In the genomic region with DNA sequence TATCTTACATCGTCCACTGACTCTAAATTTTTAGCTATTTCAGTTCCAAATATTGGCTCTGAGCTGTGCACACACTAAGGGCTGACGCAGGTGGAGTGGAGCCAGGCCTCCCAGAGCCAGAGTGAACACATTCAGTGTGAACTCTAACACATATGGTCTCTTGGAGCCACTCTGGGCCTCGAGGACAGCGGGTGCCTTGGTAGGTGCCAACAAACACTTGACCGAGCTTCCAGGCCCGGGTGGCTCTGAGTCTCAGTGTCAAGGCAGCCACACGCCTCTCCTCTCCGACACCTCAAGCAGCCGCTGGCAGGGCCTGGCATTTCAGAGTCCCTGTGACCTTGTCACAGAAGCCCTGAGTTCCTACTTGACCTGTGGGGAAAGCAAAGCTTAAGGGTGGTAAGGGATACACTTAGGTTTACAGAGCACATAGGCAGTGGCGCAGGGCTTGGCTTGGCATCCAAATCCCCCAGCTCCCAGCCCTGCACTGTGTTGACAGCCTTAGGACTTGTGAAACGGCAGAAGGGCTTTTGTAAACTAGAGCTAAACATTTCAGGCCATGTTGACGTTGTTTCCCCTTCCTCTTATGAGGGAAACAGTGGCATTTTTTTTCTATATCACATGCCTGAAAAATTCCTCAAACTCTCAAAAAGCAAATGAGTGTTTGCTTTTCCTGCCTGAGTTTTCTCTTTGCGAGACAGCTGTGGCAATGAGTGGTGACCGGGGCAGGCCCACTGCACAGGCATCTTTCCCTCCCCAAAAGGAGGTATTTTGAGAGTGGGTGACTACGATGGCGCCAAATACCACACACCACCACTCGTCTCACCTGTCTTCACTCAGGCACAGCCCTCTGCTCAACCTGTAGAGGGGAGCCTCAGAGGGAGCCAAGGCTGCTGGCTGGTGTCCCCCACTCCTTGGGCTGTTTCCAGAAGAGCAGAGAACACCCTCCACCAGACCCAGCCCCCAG, we compare ENCODE assay signal across 10 cellular contexts.
A peak's percentile ranks its signal among the peaks of the same experiment; 100 is the strongest.
DNase-seq lines count a peak whose midpoint lies in the region; TF ChIP-seq lines count a peak whose summit lies in the region.
"Had no signal": no experiment of that assay in that cellular context is flagged by ENCODE, and none has a peak within 500 bp of the region (broad histone marks: within the 10 kb centered on the region; RNA-seq: fewer than 3 reads in every experiment).

No MANE protein-coding gene starts in this region.

- no peak overlapping the region for H3K4ac ChIP-seq in mesenchymal stem cell (ENCODE audit: low read depth in 1 of 2, low read length in 2 of 2)

- no peaks in the 10 kb centered on the region for H3K79me1 ChIP-seq in mesenchymal stem cell (replicated peaks; ENCODE audit: low read length, poor library complexity, severe bottlenecking)

- no peak overlapping the region for H3K27ac Mint-ChIP-seq in activated CD4-positive, alpha-beta memory T cell treated with anti-CD3 and anti-CD28 coated beads, Interleukin-2, amount 10 ng/mL, durations not matched to agents 7 days and 5 days

- H4K20me1 ChIP-seq in Karpas-422 (ENCODE audit: insufficient read depth, low read depth, low read length), result no peaks in the 10 kb centered on the region

- peaks cover 19% of the 10 kb centered on the region for H3K79me2 ChIP-seq in Karpas-422 (ENCODE audit: low read length)

- H3K14ac ChIP-seq in mesenchymal stem cell (ENCODE audit: low read length in 2 of 2), result no peak overlapping the region

- H3K4me3 ChIP-seq in Karpas-422 (ENCODE audit: low read length) (no peak overlapping the region), mesenchymal stem cell (ENCODE audit: insufficient read depth in 1 of 2, low read depth in 1 of 2, low read length in 2 of 2) (no peak overlapping the region), suprapubic skin (no peak overlapping the region), SJCRH30 (no peak overlapping the region)

- CTCF ChIA-PET in activated CD4-positive, alpha-beta memory T cell treated with anti-CD3 and anti-CD28 coated beads, Interleukin-2, amount 10 ng/mL, durations not matched to agents 7 days and 5 days (lab: Charles Lee), result interaction anchor here (1.0 kb wide), 1 partner anchor 40 kb away, joined by 3 read pairs; no protein-coding TSS in a partner anchor

- no peak overlapping the region for H3K18ac ChIP-seq in mesenchymal stem cell (ENCODE audit: low read depth in 1 of 2, low read length in 2 of 2)

- no peaks in the 10 kb centered on the region for H3K27me3 Mint-ChIP-seq in activated CD4-positive, alpha-beta memory T cell treated with anti-CD3 and anti-CD28 coated beads, Interleukin-2, amount 10 ng/mL, durations not matched to agents 7 days and 5 days

- H2BK5ac ChIP-seq in mesenchymal stem cell (ENCODE audit: low read depth, low read length, poor library complexity, severe bottlenecking), result no peak overlapping the region

- TF ChIP-seq POLR2A in suprapubic skin (IDR thresholded peaks at IDR 0.05), result no peak

- H3K4me3 Mint-ChIP-seq in activated CD4-positive, alpha-beta memory T cell treated with anti-CD3 and anti-CD28 coated beads, Interleukin-2, amount 10 ng/mL, durations not matched to agents 7 days and 5 days, result no peak overlapping the region

- no peak for TF ChIP-seq CTCF in suprapubic skin (IDR thresholded peaks at IDR 0.05)

- 84% methylated on average over 16 of the region's 17 CpGs for WGBS in mesenchymal stem cell
- 68% methylated on average over 17 of the region's 17 CpGs for WGBS in suprapubic skin

- POLR2A ChIA-PET in activated CD4-positive, alpha-beta memory T cell treated with anti-CD3 and anti-CD28 coated beads, Interleukin-2, amount 10 ng/mL, durations not matched to agents 7 days and 5 days (lab: Charles Lee), result no interaction called here

- H3K4me2 ChIP-seq in Karpas-422 (ENCODE audit: low read depth, low read length, poor library complexity, severe bottlenecking) (peak overlapping the region; percentile 55), mesenchymal stem cell (ENCODE audit: low read length, poor library complexity, severe bottlenecking) (no peak overlapping the region)

- H3K36me3 Mint-ChIP-seq in activated CD4-positive, alpha-beta memory T cell treated with anti-CD3 and anti-CD28 coated beads, Interleukin-2, amount 10 ng/mL, durations not matched to agents 7 days and 5 days (ENCODE audit: low read depth), result no peaks in the 10 kb centered on the region

- no peak overlapping the region for H3K23ac ChIP-seq in mesenchymal stem cell (ENCODE audit: low read length in 2 of 2)

- DNase-seq in Karpas-422 (no peak), dermis blood vessel endothelial cell (peak; percentile 52), mesenchymal stem cell (no peak), suprapubic skin (ENCODE audit: low spot score in 2 of 2) (peak; percentile 80 to 84), epidermal melanocyte (ENCODE audit: insufficient read length, low spot score) (no peak), NCI-H1417 (lab: John Stamatoyannopoulos, UW) (no peak), SJCRH30 (no peak)
- no peak for DNase-seq in activated CD4-positive, alpha-beta memory T cell treated with anti-CD3 and anti-CD28 coated beads, Interleukin-2, amount 10 ng/mL, durations not matched to agents 7 days and 5 days
- DNase-seq: NCI-H1417 treated with DMSO at 0.1 percent for 48 hours, PC-3 had no signal

- no peaks in the 10 kb centered on the region for H3K9me2 ChIP-seq in Karpas-422 (replicated peaks; ENCODE audit: insufficient read depth, low read length)

- H3K4me1 Mint-ChIP-seq in activated CD4-positive, alpha-beta memory T cell treated with anti-CD3 and anti-CD28 coated beads, Interleukin-2, amount 10 ng/mL, durations not matched to agents 7 days and 5 days, result peaks cover 9% of the 10 kb centered on the region

- H2BK15ac ChIP-seq in mesenchymal stem cell (ENCODE audit: low read depth, poor library complexity, severe bottlenecking), result no peak overlapping the region

- peak overlapping the region; percentile 96 for H3K27ac ChIP-seq in Karpas-422 (ENCODE audit: low read length)
- H3K27ac ChIP-seq in mesenchymal stem cell (ENCODE audit: low read length, poor library complexity, severe bottlenecking), result no peak overlapping the region
- H3K27ac ChIP-seq in suprapubic skin, result peak overlapping the region; percentile 67
- H3K27ac ChIP-seq in SJCRH30, result no peak overlapping the region

- H3K4me1 ChIP-seq in Karpas-422 (ENCODE audit: low read length) (peaks cover 90% of the 10 kb centered on the region), mesenchymal stem cell (ENCODE audit: control insufficient read depth, insufficient read depth, low read depth, low read length) (no peaks in the 10 kb centered on the region), suprapubic skin (peaks cover 40% of the 10 kb centered on the region), SJCRH30 (no peaks in the 10 kb centered on the region)

- H4K91ac ChIP-seq in mesenchymal stem cell (ENCODE audit: low read length), result no peak overlapping the region

- no peak overlapping the region for H2BK12ac ChIP-seq in mesenchymal stem cell (ENCODE audit: low read length in 2 of 2)

- H3K36me3 ChIP-seq in Karpas-422 (ENCODE audit: insufficient read depth, low read length) (no peaks in the 10 kb centered on the region), mesenchymal stem cell (ENCODE audit: control insufficient read depth in 1 of 2, insufficient read depth in 2 of 2, low read depth in 1 of 2, low read length in 2 of 2) (peaks cover 3 to 11% of the 10 kb centered on the region in 2 experiments), suprapubic skin (no peaks in the 10 kb centered on the region), SJCRH30 (no peaks in the 10 kb centered on the region)

- H3K9me3 ChIP-seq in Karpas-422 (ENCODE audit: low read length), result no peaks in the 10 kb centered on the region
- H3K9me3 ChIP-seq in mesenchymal stem cell (ENCODE audit: control insufficient read depth, low read length), result no peaks in the 10 kb centered on the region
- H3K9me3 ChIP-seq in suprapubic skin, result no peaks in the 10 kb centered on the region
- no peaks in the 10 kb centered on the region for H3K9me3 ChIP-seq in SJCRH30 (replicated peaks)

- H3K27me3 ChIP-seq in Karpas-422 (ENCODE audit: low read length) (no peaks in the 10 kb centered on the region), mesenchymal stem cell (ENCODE audit: control insufficient read depth in 1 of 2, insufficient read depth in 1 of 2, low read length in 2 of 2) (peaks cover 0 to 20% of the 10 kb centered on the region in 2 experiments), suprapubic skin (no peaks in the 10 kb centered on the region), SJCRH30 (no peaks in the 10 kb centered on the region)

- H2AFZ ChIP-seq in Karpas-422 (ENCODE audit: low read length), result no peak overlapping the region
- no peak overlapping the region for H2AFZ ChIP-seq in mesenchymal stem cell (ENCODE audit: low read depth, low read length)

- no peak for TF ChIP-seq EP300 in suprapubic skin (IDR thresholded peaks at IDR 0.05)

- H3K9ac ChIP-seq in Karpas-422 (ENCODE audit: low read length) (peak overlapping the region; percentile 63), mesenchymal stem cell (ENCODE audit: low read length) (peak overlapping the region; percentile 20)

- H3K9me3 Mint-ChIP-seq in activated CD4-positive, alpha-beta memory T cell treated with anti-CD3 and anti-CD28 coated beads, Interleukin-2, amount 10 ng/mL, durations not matched to agents 7 days and 5 days, result no peaks in the 10 kb centered on the region

- H4K8ac ChIP-seq in mesenchymal stem cell (ENCODE audit: low read length), result no peak overlapping the region

- no peak overlapping the region for H2AK5ac ChIP-seq in mesenchymal stem cell (ENCODE audit: low read length, severe bottlenecking)

- no peak overlapping the region for H2BK120ac ChIP-seq in mesenchymal stem cell (ENCODE audit: low read depth, low read length)

Comparison
In these comparisons a context has a peak if more than half of its experiments do, and no peak if none do; other contexts are left out.
1. DNase-seq: peak in dermis blood vessel endothelial cell (single experiment) and suprapubic skin (2 of 2); none in Karpas-422 (single experiment), mesenchymal stem cell (single experiment), activated CD4-positive, alpha-beta memory T cell treated with anti-CD3 and anti-CD28 coated beads, Interleukin-2, amount 10 ng/mL, durations not matched to agents 7 days and 5 days (single experiment), epidermal melanocyte (single experiment), NCI-H1417 (0 of 3) and SJCRH30 (0 of 2).
2. H3K27ac ChIP-seq: peak in Karpas-422 (single experiment) and suprapubic skin (single experiment); none in mesenchymal stem cell (single experiment) and SJCRH30 (single experiment).